6 cellular contexts compared by ENCODE assay signal in the genomic region with DNA sequence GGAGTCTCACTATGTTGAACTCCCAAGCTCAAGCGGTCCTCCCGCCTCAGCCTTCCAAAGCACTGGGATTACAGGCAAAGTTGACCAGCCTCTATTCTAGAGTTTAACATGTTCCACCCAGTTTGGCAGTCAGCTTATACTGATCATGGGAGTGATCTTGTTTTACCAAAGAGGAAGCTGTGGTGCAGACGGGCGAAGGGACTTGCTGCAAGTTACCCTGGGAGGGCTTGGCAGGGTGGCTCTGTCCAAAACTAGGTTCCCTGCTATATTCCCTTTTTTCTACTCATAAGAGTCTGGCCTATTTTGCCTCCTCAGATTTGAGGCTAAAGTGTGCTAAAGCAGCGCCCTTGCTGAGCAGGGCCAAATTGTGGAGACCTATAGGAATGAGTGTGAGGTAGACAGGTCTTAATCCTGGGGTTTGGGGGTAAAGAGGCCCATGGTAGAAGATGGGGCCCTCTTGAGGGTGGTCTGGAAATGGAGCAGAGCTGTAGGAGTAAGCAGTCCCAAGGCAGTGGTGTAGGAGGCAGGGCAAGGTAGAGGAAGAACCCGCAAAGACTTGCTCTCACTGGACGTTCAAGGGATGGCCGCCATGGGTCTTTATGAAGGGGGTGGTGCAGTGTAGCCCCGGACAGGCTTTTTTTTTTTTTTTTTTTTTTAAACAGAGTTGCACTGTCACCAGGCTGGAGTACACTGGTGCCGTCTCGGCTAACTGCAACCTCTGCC. TPM values are rescaled to one million over a fixed set of nuclear protein-coding genes. Genes with fewer than 3 reads are reported as not detected.
A peak's percentile ranks its signal among the peaks of the same experiment; 100 is the strongest.
DNase-seq lines count a peak whose midpoint lies in the region.

No MANE protein-coding gene starts in this region.

- H3K27me3 ChIP-seq in trophoblast cell (ENCODE audit: insufficient read depth, low read length) = no peaks in the 10 kb centered on the region

- no peak overlapping the region for H3K4me3 ChIP-seq in trophoblast cell (ENCODE audit: low read depth, low read length)

- H4K12ac ChIP-seq in trophoblast cell (ENCODE audit: low read depth, low read length) = no peak overlapping the region

- no peak overlapping the region for H3K14ac ChIP-seq in trophoblast cell (ENCODE audit: low read length)

- no peaks in the 10 kb centered on the region for H3K9me3 Mint-ChIP-seq in activated CD4-positive, alpha-beta memory T cell treated with anti-CD3 and anti-CD28 coated beads for 36 hours

- peaks cover 6 to 11% of the 10 kb centered on the region in 2 experiments for H3K4me1 ChIP-seq in trophoblast cell (ENCODE audit: control insufficient read depth in 1 of 2, insufficient read depth in 2 of 2, low read length in 2 of 2)

- no peak overlapping the region for H3K23ac ChIP-seq in trophoblast cell (ENCODE audit: low read length)

- H3K4me2 ChIP-seq in trophoblast cell (ENCODE audit: low read length) = no peak overlapping the region

- no peaks in the 10 kb centered on the region for H3K9me3 ChIP-seq in trophoblast cell (ENCODE audit: insufficient read depth, low read depth, low read length)

- H4K8ac ChIP-seq in trophoblast cell (ENCODE audit: low read depth, low read length) = no peak overlapping the region

- H4K91ac ChIP-seq in trophoblast cell (ENCODE audit: low read depth, low read length) = no peak overlapping the region

- H3K36me3 ChIP-seq in trophoblast cell (ENCODE audit: control insufficient read depth in 1 of 2, insufficient read depth in 2 of 2, low read length in 2 of 2) = peaks cover 62 to 71% of the 10 kb centered on the region in 2 experiments

- H3K36me3 Mint-ChIP-seq in activated CD4-positive, alpha-beta memory T cell treated with anti-CD3 and anti-CD28 coated beads for 36 hours = peaks cover 62% of the 10 kb centered on the region

- no peak overlapping the region for H3K9ac ChIP-seq in trophoblast cell (ENCODE audit: low read length)

- H3K79me1 ChIP-seq in trophoblast cell (ENCODE audit: low read length) = peaks cover 12% of the 10 kb centered on the region

- H2AFZ ChIP-seq in trophoblast cell (ENCODE audit: insufficient read depth, low read length, poor library complexity) = no peak overlapping the region

- H2BK120ac ChIP-seq in trophoblast cell (ENCODE audit: insufficient read depth, low read length, poor library complexity) = no peak overlapping the region

- peak overlapping the region; percentile 87 for H3K4me3 Mint-ChIP-seq in activated CD4-positive, alpha-beta memory T cell treated with anti-CD3 and anti-CD28 coated beads for 36 hours

- H3K27ac ChIP-seq in trophoblast cell (ENCODE audit: low read depth, low read length) = no peak overlapping the region

- no peak overlapping the region for H2BK5ac ChIP-seq in trophoblast cell (ENCODE audit: low read depth, low read length, poor library complexity)

- peak; percentile 5 for DNase-seq in activated CD4-positive, alpha-beta T cell treated with anti-CD3 and anti-CD28 coated beads for 48 hours
- no peak for DNase-seq in activated CD4-positive, alpha-beta T cell treated with anti-CD3 and anti-CD28 coated beads for 1 hour
- DNase-seq in activated CD4-positive, alpha-beta memory T cell treated with anti-CD3 and anti-CD28 coated beads for 36 hours = no peak
- DNase-seq in trophoblast cell = no peak
- no peak for DNase-seq in anterior cingulate cortex (lab: John Stamatoyannopoulos, UW)
- DNase-seq in cerebellum (ENCODE audit: low spot score) = no peak

- peaks cover 69% of the 10 kb centered on the region for H3K4me1 Mint-ChIP-seq in activated CD4-positive, alpha-beta memory T cell treated with anti-CD3 and anti-CD28 coated beads for 36 hours (ENCODE audit: low read depth)

- WGBS in trophoblast cell (ENCODE audit: extremely low coverage, insufficient coverage, insufficient read length) = no CpG with 5 or more reads among the region's 11 CpGs

- peaks cover 20% of the 10 kb centered on the region for H3K79me2 ChIP-seq in trophoblast cell (ENCODE audit: control insufficient read depth, insufficient read depth, low read length, poor library complexity)

- no peak overlapping the region for H2BK12ac ChIP-seq in trophoblast cell (ENCODE audit: low read length)

- intact Hi-C loops in activated CD4-positive, alpha-beta memory T cell treated with anti-CD3 and anti-CD28 coated beads for 36 hours (cut with micrococcal nuclease) = no loop called here

- POLR2A ChIA-PET in activated CD4-positive, alpha-beta memory T cell treated with anti-CD3 and anti-CD28 coated beads for 36 hours (lab: Charles Lee) = interaction anchor here (1.5 to 4.5 kb wide), 3 partner anchors 9 to 82 kb away, joined by 4 to 68 read pairs (median 9); a partner anchor contains a TSS

- no peak overlapping the region for H2AK5ac ChIP-seq in trophoblast cell (ENCODE audit: low read length)

- CTCF ChIA-PET in activated CD4-positive, alpha-beta memory T cell treated with anti-CD3 and anti-CD28 coated beads for 36 hours (lab: Charles Lee) = interaction anchor here (0.9 to 1.5 kb wide), 5 partner anchors 10 to 95 kb away, joined by 3 to 4 read pairs (median 3); a partner anchor contains a TSS

- H3K27me3 Mint-ChIP-seq in activated CD4-positive, alpha-beta memory T cell treated with anti-CD3 and anti-CD28 coated beads for 36 hours = no peaks in the 10 kb centered on the region

- no peak overlapping the region for H3K18ac ChIP-seq in trophoblast cell (ENCODE audit: low read length)

- H3K27ac Mint-ChIP-seq in activated CD4-positive, alpha-beta memory T cell treated with anti-CD3 and anti-CD28 coated beads for 36 hours = peak overlapping the region; percentile 86

- peak overlapping the region; percentile 53 for H3K4ac ChIP-seq in trophoblast cell (ENCODE audit: low read depth, low read length)

RNA-seq across cellular contexts. Expression of a gene that starts 3.3 kb away (rescaled TPM):
- 1,000 to 10,000 TPM; 3,181 to 3,314 TPM for total RNA-seq in activated CD4-positive, alpha-beta memory T cell treated with anti-CD3 and anti-CD28 coated beads for 36 hours
- 2,902 and 2,904 TPM in 2 replicates for polyA plus RNA-seq in trophoblast cell (2013)
- 229 TPM for total RNA-seq in cerebellum

RNA-seq across cellular contexts. Expression of a gene that starts 13.7 kb away (rescaled TPM):
- 1 to 10 TPM; 1.5 to 1.6 TPM for total RNA-seq in activated CD4-positive, alpha-beta memory T cell treated with anti-CD3 and anti-CD28 coated beads for 36 hours
- polyA plus RNA-seq in trophoblast cell (2013) = 0.17 and 0.31 TPM in 2 replicates
- total RNA-seq in cerebellum = not detected

RNA-seq across cellular contexts. Expression of a gene that starts 18.5 kb away (rescaled TPM):
- total RNA-seq in activated CD4-positive, alpha-beta memory T cell treated with anti-CD3 and anti-CD28 coated beads for 36 hours = not detected
- polyA plus RNA-seq in trophoblast cell (2013) = not detected in 2 replicates
- not detected for total RNA-seq in cerebellum

RNA-seq across cellular contexts. Expression of a gene that starts 18.9 kb away (rescaled TPM):
- total RNA-seq in activated CD4-positive, alpha-beta memory T cell treated with anti-CD3 and anti-CD28 coated beads for 36 hours = not detected
- polyA plus RNA-seq in trophoblast cell (2013) = not detected in 2 replicates
- total RNA-seq in cerebellum = not detected

RNA-seq across cellular contexts. Expression of a gene that starts 19.6 kb away (rescaled TPM):
- 100 to 1,000 TPM; 298 to 327 TPM for total RNA-seq in activated CD4-positive, alpha-beta memory T cell treated with anti-CD3 and anti-CD28 coated beads for 36 hours
- 65.5 and 67.8 TPM in 2 replicates for polyA plus RNA-seq in trophoblast cell (2013)
- total RNA-seq in cerebellum = 11.2 TPM

Comparison
In these comparisons a context has a peak if more than half of its experiments do, and no peak if none do; other contexts are left out.
1. RNA of a gene that starts 3.3 kb away (total RNA-seq): 3,181 to 3,314 TPM in activated CD4-positive, alpha-beta memory T cell treated with anti-CD3 and anti-CD28 coated beads for 36 hours; 229 TPM in cerebellum (single experiment); every median in the first group is over 10 times any median in the second.